1 cellular context compared by ENCODE assay signal in the genomic region with DNA sequence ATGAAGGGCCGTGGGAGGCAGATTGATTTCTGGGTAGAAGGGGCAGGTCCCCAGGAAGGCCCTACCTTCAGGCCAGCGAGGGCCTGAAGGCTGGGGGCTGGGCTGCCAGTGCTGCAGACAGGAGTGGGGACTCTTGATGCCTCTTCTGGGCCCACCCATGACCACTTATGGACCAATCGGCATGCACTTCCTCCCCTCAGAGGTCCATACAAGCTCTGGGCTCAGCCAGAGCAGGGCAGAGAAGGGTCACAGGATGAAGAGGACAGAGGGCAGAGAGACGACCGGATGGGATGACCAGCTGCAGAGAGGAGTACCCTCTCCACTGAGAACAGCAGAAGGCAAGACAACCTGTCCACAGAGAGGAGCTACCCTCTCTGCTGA.
TF ChIP-seq lines count a peak whose summit lies in the region.

No MANE protein-coding gene starts in this region.

TF ChIP-seq in A549, 52 proteins besides CTCF, POLR2A, EP300 and RAD21 (continued from another document):
- TF ChIP-seq, protein P1, sequence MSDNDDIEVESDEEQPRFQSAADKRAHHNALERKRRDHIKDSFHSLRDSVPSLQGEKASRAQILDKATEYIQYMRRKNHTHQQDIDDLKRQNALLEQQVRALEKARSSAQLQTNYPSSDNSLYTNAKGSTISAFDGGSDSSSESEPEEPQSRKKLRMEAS (IDR thresholded peaks at IDR 0.05), result no peak
- TF ChIP-seq MAFK (IDR thresholded peaks at IDR 0.05; ENCODE audit: partially characterized antibody), result no peak
- TF ChIP-seq RFX5 (IDR thresholded peaks at IDR 0.05), result no peak
- TF ChIP-seq HDAC2 (IDR thresholded peaks at IDR 0.05), result no peak
